In genomic region chr18:13276530-13277520, GRCh38 we compare ENCODE assay signal across 15 cellular contexts. TPM values are rescaled to one million over a fixed set of nuclear protein-coding genes. Genes with fewer than 3 reads are reported as not detected.
A peak's percentile ranks its signal among the peaks of the same experiment; 100 is the strongest.
DNase-seq lines count a peak whose midpoint lies in the region; ATAC-seq and TF ChIP-seq lines count a peak whose summit lies in the region.
"Had no signal": no experiment of that assay in that cellular context is flagged by ENCODE, and none has a peak within 500 bp of the region (broad histone marks: within the 10 kb centered on the region; RNA-seq: fewer than 3 reads in every experiment).

No MANE protein-coding gene starts in this region.

- peaks cover 84% of the 10 kb centered on the region for H3K4me1 Mint-ChIP-seq in activated CD8-positive, alpha-beta T cell treated with anti-CD3 and anti-CD28 coated beads, Interleukin-2, amount 10 ng/mL, durations not matched to agents 7 days and 5 days (ENCODE audit: low read depth)

- H3K27me3 Mint-ChIP-seq in activated CD8-positive, alpha-beta T cell treated with anti-CD3 and anti-CD28 coated beads, Interleukin-2, amount 10 ng/mL, durations not matched to agents 7 days and 5 days (ENCODE audit: low read depth) = no peaks in the 10 kb centered on the region

- CTCF ChIA-PET in activated CD8-positive, alpha-beta T cell treated with anti-CD3 and anti-CD28 coated beads, Interleukin-2, amount 10 ng/mL, durations not matched to agents 7 days and 5 days (lab: Charles Lee) = interaction anchor here (2.0 to 4.1 kb wide), 2 partner anchors 11 to 60 kb away, joined by 6 to 16 read pairs; no protein-coding TSS in a partner anchor

- DNase-seq in activated naive CD4-positive, alpha-beta T cell treated with Interleukin-2 at 50 U/mL for 16 hours = peak; percentile 48
- no peak for DNase-seq in activated naive CD4-positive, alpha-beta T cell (lab: John Stamatoyannopoulos, UW)
- DNase-seq in activated CD8-positive, alpha-beta T cell treated with anti-CD3 and anti-CD28 coated beads, Interleukin-2, amount 10 ng/mL, durations not matched to agents 7 days and 5 days = no peak
- DNase-seq in dermis blood vessel endothelial cell (peak; percentile 25), glomerular visceral epithelial cell (ENCODE audit: extremely low spot score) (no peak), erythroblast (lab: John Stamatoyannopoulos, UW) (no peak), EL (no peak)
- no peak for DNase-seq in stimulated activated naive CD8-positive, alpha-beta T cell treated with anti-CD3 and anti-CD28 coated beads, Interleukin-15, Interleukin-2, amounts not matched to agents 100 U/mL and 50 U/mL, for 24 hours
- DNase-seq: DMS79 treated with DMSO at 0.1 percent for 48 hours; KG1; NCI-H1694; NK-92 treated with Interleukin-12 subunit alpha and Interleukin-12 subunit beta, amount 100 ng/mL, for 24 hours; stimulated activated CD4-positive, alpha-beta T cell treated with anti-CD3 and anti-CD28 coated beads, Interleukin-12 subunit alpha, Interleukin-12 subunit beta, amount 100 ng/mL, for 4 hours had no signal

- POLR2A ChIA-PET in activated CD8-positive, alpha-beta T cell treated with anti-CD3 and anti-CD28 coated beads, Interleukin-2, amount 10 ng/mL, durations not matched to agents 7 days and 5 days (lab: Charles Lee) = no interaction called here

- no peak for TF ChIP-seq POLR2A in erythroblast (IDR thresholded peaks at IDR 0.05; ENCODE audit: low read length)

- peak overlapping the region; percentile 16 for H3K4me3 Mint-ChIP-seq in activated CD8-positive, alpha-beta T cell treated with anti-CD3 and anti-CD28 coated beads, Interleukin-2, amount 10 ng/mL, durations not matched to agents 7 days and 5 days

- no peak for ATAC-seq in activated CD8-positive, alpha-beta T cell treated with anti-CD3 and anti-CD28 coated beads, Interleukin-2, amount 10 ng/mL, durations not matched to agents 7 days and 5 days
- ATAC-seq in stimulated activated naive CD8-positive, alpha-beta T cell treated with anti-CD3 and anti-CD28 coated beads, Interleukin-15, Interleukin-2, amounts not matched to agents 100 U/mL and 50 U/mL, for 24 hours = peak; percentile 47
- ATAC-seq: GM12878, left lobe of liver had no signal

- H3K9me3 Mint-ChIP-seq in activated CD8-positive, alpha-beta T cell treated with anti-CD3 and anti-CD28 coated beads, Interleukin-2, amount 10 ng/mL, durations not matched to agents 7 days and 5 days (ENCODE audit: insufficient read depth) = no peaks in the 10 kb centered on the region

- H3K27ac Mint-ChIP-seq in activated CD8-positive, alpha-beta T cell treated with anti-CD3 and anti-CD28 coated beads, Interleukin-2, amount 10 ng/mL, durations not matched to agents 7 days and 5 days = peak overlapping the region; percentile 45

- H3K36me3 Mint-ChIP-seq in activated CD8-positive, alpha-beta T cell treated with anti-CD3 and anti-CD28 coated beads, Interleukin-2, amount 10 ng/mL, durations not matched to agents 7 days and 5 days (ENCODE audit: low read depth) = peaks cover 35% of the 10 kb centered on the region

RNA-seq across cellular contexts. Expression of gene LDLRAD4, which starts 58.3 kb away (rescaled TPM):
- 10 to 100 TPM; 34.3 to 35.7 TPM for total RNA-seq in activated CD8-positive, alpha-beta T cell treated with anti-CD3 and anti-CD28 coated beads, Interleukin-2, amount 10 ng/mL, durations not matched to agents 7 days and 5 days
- 15.9 and 20.1 TPM in 2 replicates for total RNA-seq in dermis blood vessel endothelial cell

Comparison
In these comparisons a context has a peak if more than half of its experiments do, and no peak if none do; other contexts are left out.
1. DNase-seq: peak in activated naive CD4-positive, alpha-beta T cell treated with Interleukin-2 at 50 U/mL for 16 hours (single experiment) and dermis blood vessel endothelial cell (single experiment); none in activated naive CD4-positive, alpha-beta T cell (0 of 4), activated CD8-positive, alpha-beta T cell treated with anti-CD3 and anti-CD28 coated beads, Interleukin-2, amount 10 ng/mL, durations not matched to agents 7 days and 5 days (single experiment), stimulated activated naive CD8-positive, alpha-beta T cell treated with anti-CD3 and anti-CD28 coated beads, Interleukin-15, Interleukin-2, amounts not matched to agents 100 U/mL and 50 U/mL, for 24 hours (single experiment), glomerular visceral epithelial cell (single experiment), erythroblast (0 of 2) and EL (single experiment).